1 cellular context compared by ENCODE assay signal in the genomic region with DNA sequence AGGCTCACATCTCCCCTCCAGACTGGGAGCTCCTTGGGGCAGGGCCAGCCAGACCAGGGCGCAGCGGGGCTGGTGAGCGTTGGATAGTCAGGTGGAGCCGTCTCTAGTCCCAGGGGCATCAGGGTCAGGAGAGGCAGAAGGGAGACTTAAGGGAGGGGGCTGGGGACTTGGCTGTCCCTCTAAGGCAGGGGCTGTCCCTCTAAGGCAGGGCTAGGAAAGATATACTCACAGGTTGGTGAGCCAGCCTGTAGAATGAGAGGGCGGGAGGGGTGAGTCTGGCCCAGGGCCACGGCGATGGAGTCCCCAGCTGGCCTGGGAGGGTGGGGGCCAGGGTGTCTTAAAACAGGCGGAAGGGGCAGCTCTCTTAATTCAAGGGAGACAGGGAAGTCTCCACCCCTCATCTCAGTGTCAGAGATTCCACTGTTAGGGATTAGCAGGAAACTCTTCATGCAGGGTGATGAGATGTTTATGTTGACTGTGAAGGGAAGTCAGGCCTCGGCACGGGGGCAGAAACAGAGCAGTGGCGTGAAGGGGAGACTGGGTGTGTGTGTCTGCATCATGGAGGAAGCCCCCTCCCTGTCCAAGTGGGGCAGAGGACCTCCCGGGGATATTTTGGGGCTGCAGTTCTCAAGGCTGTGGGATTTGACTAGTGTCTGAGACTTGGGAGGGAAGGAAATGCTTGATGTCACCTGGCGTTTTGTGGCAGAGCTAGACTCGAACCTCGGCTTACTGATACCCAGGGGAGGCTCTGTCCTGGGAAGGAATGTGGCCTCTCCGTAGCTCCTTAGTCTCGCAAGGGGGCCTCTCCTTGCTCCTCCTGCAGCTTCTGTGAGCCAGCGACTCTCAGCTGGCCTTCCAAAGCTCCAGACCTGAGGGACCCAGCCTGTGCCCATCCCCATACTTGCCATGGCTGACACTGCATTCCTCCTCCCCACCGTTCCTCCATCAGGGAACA.
A peak's percentile ranks its signal among the peaks of the same experiment; 100 is the strongest.
TF ChIP-seq lines count a peak whose summit lies in the region.

No MANE protein-coding gene starts in this region.

TF ChIP-seq in K562, 482 proteins besides CTCF, POLR2A, EP300 and RAD21:
- TF ChIP-seq, protein P1, sequence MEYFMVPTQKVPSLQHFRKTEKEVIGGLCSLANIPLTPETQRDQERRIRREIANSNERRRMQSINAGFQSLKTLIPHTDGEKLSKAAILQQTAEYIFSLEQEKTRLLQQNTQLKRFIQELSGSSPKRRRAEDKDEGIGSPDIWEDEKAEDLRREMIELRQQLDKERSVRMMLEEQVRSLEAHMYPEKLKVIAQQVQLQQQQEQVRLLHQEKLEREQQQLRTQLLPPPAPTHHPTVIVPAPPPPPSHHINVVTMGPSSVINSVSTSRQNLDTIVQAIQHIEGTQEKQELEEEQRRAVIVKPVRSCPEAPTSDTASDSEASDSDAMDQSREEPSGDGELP (CRISPR knock-in tag; IDR thresholded peaks at IDR 0.05; ENCODE audit: borderline replicate concordance), result peak; percentile 18; the same call in 1 of the 2 replicates
- TF ChIP-seq, protein P2, sequence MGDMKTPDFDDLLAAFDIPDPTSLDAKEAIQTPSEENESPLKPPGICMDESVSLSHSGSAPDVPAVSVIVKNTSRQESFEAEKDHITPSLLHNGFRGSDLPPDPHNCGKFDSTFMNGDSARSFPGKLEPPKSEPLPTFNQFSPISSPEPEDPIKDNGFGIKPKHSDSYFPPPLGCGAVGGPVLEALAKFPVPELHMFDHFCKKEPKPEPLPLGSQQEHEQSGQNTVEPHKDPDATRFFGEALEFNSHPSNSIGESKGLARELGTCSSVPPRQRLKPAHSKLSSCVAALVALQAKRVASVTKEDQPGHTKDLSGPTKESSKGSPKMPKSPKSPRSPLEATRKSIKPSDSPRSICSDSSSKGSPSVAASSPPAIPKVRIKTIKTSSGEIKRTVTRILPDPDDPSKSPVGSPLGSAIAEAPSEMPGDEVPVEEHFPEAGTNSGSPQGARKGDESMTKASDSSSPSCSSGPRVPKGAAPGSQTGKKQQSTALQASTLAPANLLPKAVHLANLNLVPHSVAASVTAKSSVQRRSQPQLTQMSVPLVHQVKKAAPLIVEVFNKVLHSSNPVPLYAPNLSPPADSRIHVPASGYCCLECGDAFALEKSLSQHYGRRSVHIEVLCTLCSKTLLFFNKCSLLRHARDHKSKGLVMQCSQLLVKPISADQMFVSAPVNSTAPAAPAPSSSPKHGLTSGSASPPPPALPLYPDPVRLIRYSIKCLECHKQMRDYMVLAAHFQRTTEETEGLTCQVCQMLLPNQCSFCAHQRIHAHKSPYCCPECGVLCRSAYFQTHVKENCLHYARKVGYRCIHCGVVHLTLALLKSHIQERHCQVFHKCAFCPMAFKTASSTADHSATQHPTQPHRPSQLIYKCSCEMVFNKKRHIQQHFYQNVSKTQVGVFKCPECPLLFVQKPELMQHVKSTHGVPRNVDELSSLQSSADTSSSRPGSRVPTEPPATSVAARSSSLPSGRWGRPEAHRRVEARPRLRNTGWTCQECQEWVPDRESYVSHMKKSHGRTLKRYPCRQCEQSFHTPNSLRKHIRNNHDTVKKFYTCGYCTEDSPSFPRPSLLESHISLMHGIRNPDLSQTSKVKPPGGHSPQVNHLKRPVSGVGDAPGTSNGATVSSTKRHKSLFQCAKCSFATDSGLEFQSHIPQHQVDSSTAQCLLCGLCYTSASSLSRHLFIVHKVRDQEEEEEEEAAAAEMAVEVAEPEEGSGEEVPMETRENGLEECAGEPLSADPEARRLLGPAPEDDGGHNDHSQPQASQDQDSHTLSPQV (IDR thresholded peaks at IDR 0.05), result no peak
